In the genomic region with DNA sequence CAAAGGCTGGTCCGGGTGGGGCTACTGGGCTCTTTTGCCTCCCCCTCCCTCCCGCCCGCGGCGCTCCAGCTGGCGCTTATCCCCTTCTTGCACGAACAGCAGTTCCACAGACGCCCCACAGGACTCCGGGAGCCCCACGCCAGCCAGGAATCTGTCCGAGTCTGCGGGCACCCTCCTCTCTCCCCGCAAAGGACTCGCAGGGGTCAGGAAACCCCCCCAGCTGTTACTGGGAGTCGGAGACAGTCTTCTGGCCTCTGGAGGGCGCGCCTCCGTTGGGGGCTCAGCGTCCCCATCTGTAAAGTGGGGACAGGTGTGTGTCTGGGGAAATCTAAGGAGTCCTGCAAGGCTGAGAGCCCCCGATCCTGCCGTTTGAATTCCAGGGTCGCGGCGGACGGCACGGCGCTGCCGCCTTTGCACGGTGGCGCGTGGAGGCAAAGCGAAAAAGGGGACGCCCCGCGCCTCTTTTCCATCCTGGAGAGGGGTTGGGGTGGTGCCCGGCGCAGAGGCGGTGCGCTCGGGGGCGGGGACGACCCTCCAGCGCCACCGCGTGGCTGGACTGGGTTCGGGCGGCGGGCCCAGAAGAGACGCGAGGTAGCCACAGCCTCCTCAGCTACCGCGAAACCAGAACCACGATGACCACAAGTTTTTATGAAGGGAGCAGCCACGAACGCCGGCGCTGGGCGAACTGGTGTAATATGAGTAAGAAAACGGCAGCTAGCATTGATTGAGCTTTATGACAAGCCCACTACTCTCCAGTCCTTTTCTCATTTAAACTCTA, we compare ENCODE assay signal across 8 cellular contexts. TPM values are rescaled to one million over a fixed set of nuclear protein-coding genes. Genes with fewer than 3 reads are reported as not detected.
A peak's percentile ranks its signal among the peaks of the same experiment; 100 is the strongest.
DNase-seq lines count a peak whose midpoint lies in the region; ATAC-seq and TF ChIP-seq lines count a peak whose summit lies in the region.

No MANE protein-coding gene starts in this region.

- H3F3A ChIP-seq in GM23338 (replicated peaks; ENCODE audit: low read depth) (peaks cover 7% of the 10 kb centered on the region; the same call in 1 of the 2 replicates), MM.1S (ENCODE audit: insufficient read depth, low read length) (0 out of 2 replicates have a peak, but pooled peaks cover 3% of the 10 kb centered on the region), SU-DHL-6 (ENCODE audit: insufficient read depth) (no peaks in the 10 kb centered on the region)

- peaks cover 27% of the 10 kb centered on the region for H3K4me1 ChIP-seq in GM23338 (ENCODE audit: insufficient read depth)
- H3K4me1 ChIP-seq in MM.1S (ENCODE audit: low read length) = no peaks in the 10 kb centered on the region
- peaks cover 33% of the 10 kb centered on the region for H3K4me1 ChIP-seq in left ventricle myocardium inferior

- peaks cover 18% of the 10 kb centered on the region for H3K27me3 Mint-ChIP-seq in GM23338 (ENCODE audit: insufficient read depth, low read depth, poor library complexity)
- peaks cover 13% of the 10 kb centered on the region for H3K27me3 Mint-ChIP-seq in type B pancreatic cell

- peaks cover 4% of the 10 kb centered on the region; the same call in 2 of the 3 replicates for H3K36me3 Mint-ChIP-seq in GM23338 (ENCODE audit: low read depth)
- no peaks in the 10 kb centered on the region for H3K36me3 Mint-ChIP-seq in type B pancreatic cell

- H3K4me2 ChIP-seq in GM23338 = peak overlapping the region; percentile 64
- H3K4me2 ChIP-seq in MM.1S (ENCODE audit: low read depth, low read length) = peak overlapping the region; percentile 80
- peak overlapping the region; percentile 65 for H3K4me2 ChIP-seq in SU-DHL-6 (ENCODE audit: low read depth, low read length, poor library complexity, severe bottlenecking)

- peak overlapping the region; percentile 87 for H2AFZ ChIP-seq in GM23338
- H2AFZ ChIP-seq in MM.1S (ENCODE audit: low read length) = peak overlapping the region; percentile 94
- H2AFZ ChIP-seq in SU-DHL-6 (ENCODE audit: low read depth, low read length, severe bottlenecking) = peak overlapping the region; percentile 97

- peak overlapping the region; percentile 67 for H3K4me3 Mint-ChIP-seq in GM23338
- H3K4me3 Mint-ChIP-seq in type B pancreatic cell = peak overlapping the region; percentile 52

- H3K4me1 Mint-ChIP-seq in GM23338 = peaks cover 41% of the 10 kb centered on the region
- peaks cover 34% of the 10 kb centered on the region for H3K4me1 Mint-ChIP-seq in type B pancreatic cell (ENCODE audit: unreplicated experiment)

- H3K9me3 ChIP-seq in MM.1S (replicated peaks; ENCODE audit: insufficient read depth, low read length) (no peaks in the 10 kb centered on the region), SU-DHL-6 (ENCODE audit: insufficient read depth, low read length) (no peaks in the 10 kb centered on the region), left ventricle myocardium inferior (replicated peaks) (no peaks in the 10 kb centered on the region)

- H3K27ac ChIP-seq in GM23338 (ENCODE audit: low read depth) = no peak overlapping the region
- no peak overlapping the region for H3K27ac ChIP-seq in MM.1S (ENCODE audit: low read length)
- no peak overlapping the region for H3K27ac ChIP-seq in SU-DHL-6 (ENCODE audit: low read depth, low read length)
- H3K27ac ChIP-seq in left ventricle myocardium inferior (replicated peaks) = peak overlapping the region; percentile 83

- DNase-seq in DMS79 treated with DMSO at 0.1 percent for 48 hours (lab: John Stamatoyannopoulos, UW) = peak; percentile 36
- DNase-seq in GM23338 (ENCODE audit: low spot score) = peak; percentile 87
- DNase-seq in MM.1S = peak; percentile 86
- DNase-seq in activated naive CD8-positive, alpha-beta T cell treated with anti-CD3 and anti-CD28 coated beads, Interleukin-2, amount 50 U/mL, for 16 hours (ENCODE audit: low read depth, low spot score) = peak; percentile 66
- peak; percentile 87 for DNase-seq in left ventricle myocardium inferior
- DNase-seq in posterior vena cava (ENCODE audit: low spot score) = peak; percentile 96
- peak; percentile 87 for DNase-seq in type B pancreatic cell (ENCODE audit: extremely low spot score, unreplicated experiment)

- no peaks in the 10 kb centered on the region; the same call in 1 of the 3 replicates for H3K9me3 Mint-ChIP-seq in GM23338
- no peaks in the 10 kb centered on the region for H3K9me3 Mint-ChIP-seq in type B pancreatic cell

- ATAC-seq in GM23338 = peak; percentile 75

- H4K20me1 ChIP-seq in GM23338 (replicated peaks; ENCODE audit: insufficient read depth) = no peaks in the 10 kb centered on the region
- H4K20me1 ChIP-seq in MM.1S (ENCODE audit: insufficient read depth, low read length) = no peaks in the 10 kb centered on the region
- H4K20me1 ChIP-seq in SU-DHL-6 (ENCODE audit: low read depth, low read length) = no peaks in the 10 kb centered on the region

- H3K36me3 ChIP-seq in GM23338 (ENCODE audit: insufficient read depth) (no peaks in the 10 kb centered on the region), MM.1S (replicated peaks; ENCODE audit: insufficient read depth, low read length) (no peaks in the 10 kb centered on the region), SU-DHL-6 (ENCODE audit: low read length) (no peaks in the 10 kb centered on the region), left ventricle myocardium inferior (no peaks in the 10 kb centered on the region)

- peak overlapping the region; percentile 57 for H3K4me3 ChIP-seq in GM23338
- H3K4me3 ChIP-seq in MM.1S (ENCODE audit: low read length) = peak overlapping the region; percentile 76
- peak overlapping the region; percentile 63 for H3K4me3 ChIP-seq in SU-DHL-6 (ENCODE audit: insufficient read depth, low read length, poor library complexity, severe bottlenecking)
- H3K4me3 ChIP-seq in left ventricle myocardium inferior = peak overlapping the region; percentile 64

- H3K27ac Mint-ChIP-seq in GM23338 = no peak overlapping the region
- peak overlapping the region; percentile 23 for H3K27ac Mint-ChIP-seq in type B pancreatic cell

- H3K79me2 ChIP-seq in GM23338 (replicated peaks; ENCODE audit: insufficient read depth) (no peaks in the 10 kb centered on the region), MM.1S (ENCODE audit: low read length) (no peaks in the 10 kb centered on the region), SU-DHL-6 (ENCODE audit: insufficient read depth, low read length) (no peaks in the 10 kb centered on the region)

- H3K9me2 ChIP-seq in GM23338 (ENCODE audit: insufficient read depth) (peaks cover 3% of the 10 kb centered on the region; the same call in 1 of the 2 replicates), MM.1S (replicated peaks; ENCODE audit: insufficient read depth, low read length) (no peaks in the 10 kb centered on the region), SU-DHL-6 (replicated peaks; ENCODE audit: insufficient read depth, low read length) (no peaks in the 10 kb centered on the region)

- TF ChIP-seq CTCF in GM23338 (conservative IDR thresholded peaks at IDR 0.05; ENCODE audit: low read depth in 2 of 2) = peak; percentile 81 to 89
- peak; percentile 91 for TF ChIP-seq CTCF in MM.1S (IDR thresholded peaks at IDR 0.05; ENCODE audit: low read length)
- TF ChIP-seq CTCF in SU-DHL-6 (IDR thresholded peaks at IDR 0.05; ENCODE audit: insufficient read depth, low read length, poor library complexity, severe bottlenecking) = peak; percentile 98
- TF ChIP-seq CTCF in left ventricle myocardium inferior (IDR thresholded peaks at IDR 0.05; ENCODE audit: borderline replicate concordance) = peak; percentile 94
- TF ChIP-seq CTCF in type B pancreatic cell (conservative IDR thresholded peaks at IDR 0.05) = peak; percentile 95

- H3K27me3 ChIP-seq in GM23338 (ENCODE audit: insufficient read depth) (no peaks in the 10 kb centered on the region), MM.1S (replicated peaks; ENCODE audit: insufficient read depth, low read length) (no peaks in the 10 kb centered on the region), SU-DHL-6 (ENCODE audit: low read length) (no peaks in the 10 kb centered on the region), left ventricle myocardium inferior (ENCODE audit: low read depth) (peaks cover 28% of the 10 kb centered on the region)

- intact Hi-C loops in left ventricle myocardium inferior (cut with micrococcal nuclease) = no loop called here
- intact Hi-C loops in posterior vena cava (cut with DNase I) = loop anchor here (2.0 to 10.0 kb wide), 3 partner anchors 64 to 262 kb away; partner anchors contain the start of genes HRCT1 (in 1 of the 2), RECK (in 1 of the 2) and SPAAR (in 1 of the 2)

- peak overlapping the region; percentile 17; the same call in 1 of the 2 replicates for H3K9ac ChIP-seq in MM.1S (ENCODE audit: low read length)
- H3K9ac ChIP-seq in SU-DHL-6 (ENCODE audit: low read length) = peak overlapping the region; percentile 49

TF ChIP-seq in GM23338, 12 proteins besides CTCF, POLR2A, EP300 and RAD21:
- TF ChIP-seq EZH2 (IDR thresholded peaks at IDR 0.05; ENCODE audit: low read depth, unreplicated experiment) (no peak), EZH2phosphoT487 (IDR thresholded peaks at IDR 0.05; ENCODE audit: unreplicated experiment) (no peak), CREB1 (CRISPR knock-in tag; IDR thresholded peaks at IDR 0.05; ENCODE audit: low read depth) (0 out of 2 replicates have a peak, but pooled peaks have one; percentile 21)

RNA-seq across cellular contexts. Expression of gene CCIN, which starts 2.8 kb away (rescaled TPM):
- 0.14 TPM in 1 of 2 replicates, not detected in the other for total RNA-seq in GM23338 (2014; rRNA removed; shearing (Covaris generic))
- not detected in 2 replicates for polyA plus RNA-seq in GM23338 (2016; fragmentation: Nextera tagmentation; extraction: Ambion mirVana)
- not detected for total RNA-seq in left ventricle myocardium inferior
- total RNA-seq in posterior vena cava = 1 to 10 TPM; 2.0 to 2.5 TPM
- not detected in 2 replicates for total RNA-seq in type B pancreatic cell (ENCODE audit: low replicate concordance)

RNA-seq across cellular contexts. Expression of gene CLTA, which starts 24.4 kb away (rescaled TPM):
- 259 and 288 TPM in 2 replicates for total RNA-seq in GM23338 (2014; rRNA removed; shearing (Covaris generic))
- 223 and 229 TPM in 2 replicates for polyA plus RNA-seq in GM23338 (2016; fragmentation: Nextera tagmentation; extraction: Ambion mirVana)
- total RNA-seq in left ventricle myocardium inferior (60.4 TPM), posterior vena cava (100 to 1,000 TPM; 109 to 135 TPM), type B pancreatic cell (ENCODE audit: low replicate concordance) (220 and 233 TPM in 2 replicates)

RNA-seq across cellular contexts. Expression of gene GLIPR2, which starts 29.8 kb away (rescaled TPM):
- total RNA-seq in GM23338 (2014; rRNA removed; shearing (Covaris generic)) = 4.4 and 5.1 TPM in 2 replicates
- polyA plus RNA-seq in GM23338 (2016; fragmentation: Nextera tagmentation; extraction: Ambion mirVana) = 5.7 and 7.0 TPM in 2 replicates
- total RNA-seq in left ventricle myocardium inferior (8.7 TPM), posterior vena cava (10 to 100 TPM; 52.2 to 74.9 TPM), type B pancreatic cell (ENCODE audit: low replicate concordance) (4.6 and 17.8 TPM in 2 replicates)

Comparison
In these comparisons a context has a peak if more than half of its experiments do, and no peak if none do; other contexts are left out.
1. DNase-seq: peak in every context shown above with its lines; median percentile 96 in posterior vena cava; 87 in GM23338; 87 in left ventricle myocardium inferior; 87 in type B pancreatic cell; 86 in MM.1S; 66 in activated naive CD8-positive, alpha-beta T cell treated with anti-CD3 and anti-CD28 coated beads, Interleukin-2, amount 50 U/mL, for 16 hours; 36 in DMS79 treated with DMSO at 0.1 percent for 48 hours.